In genomic region chr19:46423194-46423593, GRCh38 we compare ENCODE assay signal across 15 cellular contexts. TPM values are rescaled to one million over a fixed set of nuclear protein-coding genes. Genes with fewer than 3 reads are reported as not detected.
DNase-seq lines count a peak whose midpoint lies in the region; FAIRE-seq and TF ChIP-seq lines count a peak whose summit lies in the region.
"Had no signal": no experiment of that assay in that cellular context is flagged by ENCODE, and none has a peak within 500 bp of the region (broad histone marks: within the 10 kb centered on the region; RNA-seq: fewer than 3 reads in every experiment).

No MANE protein-coding gene starts in this region.

- 27% methylated on average over 5 of the region's 5 CpGs for WGBS in smooth muscle cell (ENCODE audit: low lambda C conversion rate)

- H3K9me3 ChIP-seq in SU-DHL-6 (ENCODE audit: insufficient read depth, low read length) (no peaks in the 10 kb centered on the region), kidney (ENCODE audit: control insufficient read depth in 1 of 2, low read length in 2 of 2) (no peaks in the 10 kb centered on the region), smooth muscle cell (replicated peaks; ENCODE audit: low read depth) (no peaks in the 10 kb centered on the region)
- H3K9me3 ChIP-seq: BLaER1, Caco-2 had no signal

- no peaks in the 10 kb centered on the region for H3K79me2 ChIP-seq in SU-DHL-6 (ENCODE audit: insufficient read depth, low read length)
- no peaks in the 10 kb centered on the region for H3K79me2 ChIP-seq in smooth muscle cell (ENCODE audit: low read depth)

- H3K27ac ChIP-seq in SU-DHL-6 (ENCODE audit: low read depth, low read length) (peak overlapping the region; percentile 4; the same call in 1 of the 2 replicates), kidney (ENCODE audit: low read depth in 2 of 2, low read length in 2 of 2) (no peak overlapping the region), smooth muscle cell (ENCODE audit: low read depth) (peak overlapping the region; percentile 31)
- H3K27ac ChIP-seq: BLaER1 had no signal

- H2AFZ ChIP-seq in SU-DHL-6 (ENCODE audit: low read depth, low read length, severe bottlenecking) (peak overlapping the region; percentile 34), smooth muscle cell (ENCODE audit: low read depth) (no peak overlapping the region)

- peak; percentile 13 for FAIRE-seq in GM12891 (lab: Jason Lieb, UNC)
- FAIRE-seq in kidney (lab: Jason Lieb, UNC) = no peak
- FAIRE-seq: HTR-8/SVneo had no signal

- H3K27me3 ChIP-seq in SU-DHL-6 (ENCODE audit: low read length) = no peaks in the 10 kb centered on the region
- H3K27me3 ChIP-seq in smooth muscle cell (ENCODE audit: low read depth) = peaks cover 5% of the 10 kb centered on the region

- DNase-seq in GM12891 (ENCODE audit: insufficient read length, low spot score) (no peak), kidney (peak; percentile 2), smooth muscle cell (lab: John Stamatoyannopoulos, UW; ENCODE audit: unreplicated experiment) (no peak), GDM1 (lab: John Stamatoyannopoulos, UW) (no peak), NCI-H2227 (lab: John Stamatoyannopoulos, UW; ENCODE audit: unreplicated experiment) (no peak), cardiac septum (ENCODE audit: low spot score) (no peak)
- DNase-seq: 8988T; AML-193; Caco-2; CD8-positive, alpha-beta memory T cell; HCEC 1CT had no signal

- no peak overlapping the region for H3K4me3 ChIP-seq in SU-DHL-6 (ENCODE audit: insufficient read depth, low read length, poor library complexity, severe bottlenecking)
- no peak overlapping the region for H3K4me3 ChIP-seq in kidney (ENCODE audit: low read length in 2 of 2)
- H3K4me3 ChIP-seq in smooth muscle cell = no peak overlapping the region
- H3K4me3 ChIP-seq: BLaER1 had no signal

- TF ChIP-seq POLR2A in GM12891 (IDR thresholded peaks at IDR 0.05; ENCODE audit: low read depth, low read length) = no peak

- no peak overlapping the region for H3K9ac ChIP-seq in SU-DHL-6 (ENCODE audit: low read length)
- H3K9ac ChIP-seq in kidney (ENCODE audit: low read length in 2 of 2) = no peak overlapping the region
- no peak overlapping the region for H3K9ac ChIP-seq in smooth muscle cell (ENCODE audit: low read depth)
- H3K9ac ChIP-seq: BLaER1 had no signal

- no peaks in the 10 kb centered on the region for H3K9me2 ChIP-seq in SU-DHL-6 (replicated peaks; ENCODE audit: insufficient read depth, low read length)

- H3K4me2 ChIP-seq in SU-DHL-6 (ENCODE audit: low read depth, low read length, poor library complexity, severe bottlenecking) (peak overlapping the region; percentile 14), smooth muscle cell (no peak overlapping the region)
- H3K4me2 ChIP-seq: BLaER1 had no signal

- no peaks in the 10 kb centered on the region for H3K36me3 ChIP-seq in SU-DHL-6 (ENCODE audit: low read length)
- no peaks in the 10 kb centered on the region for H3K36me3 ChIP-seq in kidney (ENCODE audit: control insufficient read depth in 1 of 2, insufficient read depth in 2 of 2, low read length in 2 of 2)
- H3K36me3 ChIP-seq in smooth muscle cell (ENCODE audit: low read depth) = no peaks in the 10 kb centered on the region
- H3K36me3 ChIP-seq: BLaER1 had no signal

- H4K20me1 ChIP-seq in SU-DHL-6 (ENCODE audit: low read depth, low read length) (no peaks in the 10 kb centered on the region), smooth muscle cell (ENCODE audit: low read depth) (no peaks in the 10 kb centered on the region)
- H4K20me1 ChIP-seq: BLaER1 had no signal

- peaks cover 4 to 9% of the 10 kb centered on the region in 2 donors for H3K4me1 ChIP-seq in kidney (ENCODE audit: control insufficient read depth in 1 of 2, insufficient read depth in 1 of 2, low read depth in 1 of 2, low read length in 2 of 2)
- H3K4me1 ChIP-seq in smooth muscle cell (ENCODE audit: low read depth) = no peaks in the 10 kb centered on the region
- H3K4me1 ChIP-seq: Caco-2 had no signal

- intact Hi-C loops in kidney (cut with DNase I) = no loop called here
- intact Hi-C loops in cardiac septum (cut with DNase I) = no loop called here

- TF ChIP-seq CTCF in SU-DHL-6 (IDR thresholded peaks at IDR 0.05; ENCODE audit: insufficient read depth, low read length, poor library complexity, severe bottlenecking) = no peak
- no peak for TF ChIP-seq CTCF in kidney (IDR thresholded peaks at IDR 0.05; ENCODE audit: borderline replicate concordance, extremely low read depth, insufficient read depth)
- no peak for TF ChIP-seq CTCF in smooth muscle cell (IDR thresholded peaks at IDR 0.05; ENCODE audit: borderline replicate concordance, insufficient read depth, poor library complexity, severe bottlenecking)

- 0 out of 2 replicates have a peak, but pooled peaks cover 5% of the 10 kb centered on the region for H3F3A ChIP-seq in SU-DHL-6 (ENCODE audit: insufficient read depth)
- no peaks in the 10 kb centered on the region for H3F3A ChIP-seq in smooth muscle cell (ENCODE audit: low read depth)

TF ChIP-seq in GM12891, 5 proteins besides CTCF, POLR2A, EP300 and RAD21:
- TF ChIP-seq TAF1 (IDR thresholded peaks at IDR 0.05; ENCODE audit: low read depth, low read length) (no peak), POLR2AphosphoS5 (IDR thresholded peaks at IDR 0.05; ENCODE audit: low read depth, low read length) (no peak), POU2F2 (IDR thresholded peaks at IDR 0.05; ENCODE audit: low read depth, low read length) (no peak), SPI1 (IDR thresholded peaks at IDR 0.05; ENCODE audit: low read depth, low read length) (0 out of 2 replicates have a peak, but pooled peaks have one; percentile 30)

RNA-seq across cellular contexts. Expression of gene PNMA8C, which starts 5.5 kb away (rescaled TPM):
- not detected for polyA plus RNA-seq in GM12891 (2012; ENCODE audit: low read depth, missing spikeins)
- total RNA-seq in kidney (0.09 TPM), smooth muscle cell (not detected in 2 replicates), cardiac septum (0.16 TPM)
- polyA plus RNA-seq in kidney (ENCODE audit: insufficient read depth, low read depth, low replicate concordance) (0.09 TPM), smooth muscle cell (not detected in 2 replicates)
- total RNA-seq: Caco-2; CD8-positive, alpha-beta memory T cell; H4 had no signal
- polyA plus RNA-seq: CD8-positive, alpha-beta memory T cell had no signal

RNA-seq across cellular contexts. Expression of gene CCDC8, which starts 9.8 kb away (rescaled TPM):
- not detected for polyA plus RNA-seq in GM12891 (2012; ENCODE audit: low read depth, missing spikeins)
- total RNA-seq in kidney (18.9 TPM), smooth muscle cell (17.9 and 19.4 TPM in 2 replicates), cardiac septum (34.2 TPM)
- polyA plus RNA-seq in kidney (ENCODE audit: insufficient read depth, low read depth, low replicate concordance) (21.0 TPM), smooth muscle cell (44.5 and 53.9 TPM in 2 replicates)
- total RNA-seq: CD8-positive, alpha-beta memory T cell; H4 had no signal
- polyA plus RNA-seq: CD8-positive, alpha-beta memory T cell had no signal

RNA-seq across cellular contexts. Expression of gene PNMA8A, which starts 48.2 kb away (rescaled TPM):
- polyA plus RNA-seq in GM12891 (2012; ENCODE audit: low read depth, missing spikeins) = 0.05 TPM
- 16.2 TPM for total RNA-seq in kidney
- 12.5 TPM for polyA plus RNA-seq in kidney (ENCODE audit: insufficient read depth, low read depth, low replicate concordance)
- 6.5 and 16.4 TPM in 2 replicates for total RNA-seq in smooth muscle cell
- polyA plus RNA-seq in smooth muscle cell = 3.6 and 5.9 TPM in 2 replicates
- 11.1 TPM for total RNA-seq in cardiac septum
- total RNA-seq: Caco-2, H4 had no signal
- polyA plus RNA-seq: CD8-positive, alpha-beta memory T cell had no signal

Comparison
In these comparisons a context has a peak if more than half of its experiments do, and no peak if none do; other contexts are left out.
1. H3K27ac ChIP-seq: peak in SU-DHL-6 (single experiment) and smooth muscle cell (single experiment); none in kidney (0 of 2).